17 cellular contexts compared by ENCODE assay signal in the genomic region with DNA sequence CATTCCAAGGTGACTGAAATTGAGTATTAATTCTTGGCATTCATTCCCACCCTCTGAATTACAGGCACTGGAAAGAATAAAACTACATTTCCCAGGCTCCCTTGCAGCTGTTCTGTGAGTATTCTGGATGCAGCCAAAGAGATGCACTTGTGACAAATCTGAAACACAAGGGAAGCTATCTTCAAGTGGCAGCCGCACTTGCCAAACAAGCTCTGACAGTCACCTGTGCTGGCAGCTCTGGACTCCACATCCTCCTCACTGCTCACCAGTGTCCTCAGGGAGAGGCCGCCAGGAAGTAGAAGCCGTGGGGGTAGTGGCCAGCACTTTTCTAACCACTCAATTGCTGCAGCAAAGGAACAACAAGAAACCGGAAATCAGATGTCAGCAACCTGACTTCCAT.
DNase-seq lines count a peak whose midpoint lies in the region; FAIRE-seq and TF ChIP-seq lines count a peak whose summit lies in the region.
"Had no signal": no experiment of that assay in that cellular context is flagged by ENCODE, and none has a peak within 500 bp of the region (broad histone marks: within the 10 kb centered on the region; RNA-seq: fewer than 3 reads in every experiment).

No MANE protein-coding gene starts in this region.

- no peaks in the 10 kb centered on the region for H3K27me3 ChIP-seq in endothelial cell of umbilical vein (ENCODE audit: control insufficient read depth in 2 of 2, insufficient read depth in 2 of 2, low read length in 2 of 2)
- no peaks in the 10 kb centered on the region for H3K27me3 ChIP-seq in parathyroid adenoma (ENCODE audit: control insufficient read depth, insufficient read depth, low read length)
- no peaks in the 10 kb centered on the region for H3K27me3 ChIP-seq in uterus

- TF ChIP-seq POLR2A in endothelial cell of umbilical vein (IDR thresholded peaks at IDR 0.05; ENCODE audit: low read depth, low read length) (no peak), uterus (IDR thresholded peaks at IDR 0.05) (no peak)

- no TSS peak for BruUV-seq in endothelial cell of umbilical vein (replicated peaks; lab: Mats Ljungman, UMichigan)

- H2AFZ ChIP-seq in endothelial cell of umbilical vein (ENCODE audit: low read depth, low read length) (peak overlapping the region; percentile 5), parathyroid adenoma (no peak overlapping the region)

- peaks cover 8% of the 10 kb centered on the region for H3K4me1 ChIP-seq in endothelial cell of umbilical vein (ENCODE audit: control insufficient read depth, extremely low read depth, insufficient read depth, low read length)
- H3K4me1 ChIP-seq in parathyroid adenoma, result no peaks in the 10 kb centered on the region
- H3K4me1 ChIP-seq in uterus, result no peaks in the 10 kb centered on the region

- H3K27me3 Mint-ChIP-seq in activated naive CD4-positive, alpha-beta T cell treated with anti-CD3 and anti-CD28 coated beads for 36 hours (ENCODE audit: low read depth), result peaks cover 5% of the 10 kb centered on the region

- FAIRE-seq in endothelial cell of umbilical vein (lab: Jason Lieb, UNC), result no peak

- POLR2A ChIA-PET in endothelial cell of umbilical vein (lab: Charles Lee), result no interaction called here

- intact Hi-C loops in endothelial cell of umbilical vein (cut with micrococcal nuclease) (loop anchor here (2.0 kb wide), 1 partner anchor 15 kb away; no protein-coding TSS in a partner anchor), uterus (cut with DNase I; ENCODE audit: low total_unique reads) (no loop called here)
- intact Hi-C loops in activated naive CD4-positive, alpha-beta T cell treated with anti-CD3 and anti-CD28 coated beads for 36 hours (cut with micrococcal nuclease), result no loop called here

- no peaks in the 10 kb centered on the region for H3K9me1 ChIP-seq in endothelial cell of umbilical vein (replicated peaks; ENCODE audit: control insufficient read depth, extremely low read depth, insufficient read depth, low read length)

- H3K4me1 Mint-ChIP-seq in activated naive CD4-positive, alpha-beta T cell treated with anti-CD3 and anti-CD28 coated beads for 36 hours (ENCODE audit: low read depth), result no peaks in the 10 kb centered on the region
- H3K4me1 Mint-ChIP-seq: T-cell had no signal

- no peaks in the 10 kb centered on the region for H3K36me3 Mint-ChIP-seq in activated naive CD4-positive, alpha-beta T cell treated with anti-CD3 and anti-CD28 coated beads for 36 hours (ENCODE audit: low read depth)
- H3K36me3 Mint-ChIP-seq: T-cell had no signal

- H3K9me3 ChIP-seq in endothelial cell of umbilical vein (replicated peaks; ENCODE audit: control insufficient read depth, insufficient read depth, low read length), result no peaks in the 10 kb centered on the region
- no peaks in the 10 kb centered on the region for H3K9me3 ChIP-seq in parathyroid adenoma (ENCODE audit: control insufficient read depth, low read length)
- no peaks in the 10 kb centered on the region for H3K9me3 ChIP-seq in uterus

- peak; percentile 31 for DNase-seq in NCI-H748 (lab: John Stamatoyannopoulos, UW; ENCODE audit: unreplicated experiment)
- no peak for DNase-seq in NCI-H748 treated with DMSO at 0.1 percent for 48 hours (lab: John Stamatoyannopoulos, UW)
- peak; percentile 53 for DNase-seq in NCI-H69 (lab: John Stamatoyannopoulos, UW)
- no peak for DNase-seq in endothelial cell of umbilical vein (ENCODE audit: low read depth, low spot score)
- DNase-seq in putamen (ENCODE audit: low spot score), result no peak
- no peak for DNase-seq in uterus
- no peak for DNase-seq in activated naive CD4-positive, alpha-beta T cell treated with anti-CD3 and anti-CD28 coated beads for 36 hours
- DNase-seq: activated T-cell treated with anti-CD3 and anti-CD28 coated beads, Interleukin-2, amount 50 U/mL, for 48 hours; COR-L47; effector CD8-positive, alpha-beta T cell; GOT3; NK-92 treated with Interleukin-12 subunit alpha and Interleukin-12 subunit beta, amount 100 ng/mL, for 24 hours; nucleus accumbens; T-cell; trophoblast cell had no signal

- H3K4me3 ChIP-seq in endothelial cell of umbilical vein (replicated peaks in 1 of 3; ENCODE audit: insufficient read depth in 1 of 3, low read depth in 1 of 3, low read length in 3 of 3), result no peak overlapping the region
- H3K4me3 ChIP-seq in parathyroid adenoma (ENCODE audit: low read depth, low read length), result no peak overlapping the region
- H3K4me3 ChIP-seq in uterus, result no peak overlapping the region
- H3K4me3 ChIP-seq: lung had no signal

- no peak overlapping the region for H3K27ac Mint-ChIP-seq in activated naive CD4-positive, alpha-beta T cell treated with anti-CD3 and anti-CD28 coated beads for 36 hours
- H3K27ac Mint-ChIP-seq: T-cell had no signal

- H3K4me2 ChIP-seq in endothelial cell of umbilical vein (ENCODE audit: insufficient read depth, low read length), result no peak overlapping the region
- peak overlapping the region; percentile 25 for H3K4me2 ChIP-seq in parathyroid adenoma (ENCODE audit: low read length)

- H3K27ac ChIP-seq in endothelial cell of umbilical vein (ENCODE audit: insufficient read depth, low read depth, low read length) (no peak overlapping the region), parathyroid adenoma (no peak overlapping the region), uterus (no peak overlapping the region)

- CTCF ChIA-PET in endothelial cell of umbilical vein (lab: Charles Lee), result interaction anchor here (0.6 to 0.9 kb wide), 2 partner anchors 27 to 53 kb away, joined by 3 read pairs; no protein-coding TSS in a partner anchor
- CTCF ChIA-PET in activated naive CD4-positive, alpha-beta T cell treated with anti-CD3 and anti-CD28 coated beads for 36 hours (lab: Charles Lee), result no interaction called here

- TF ChIP-seq CTCF in endothelial cell of umbilical vein (IDR thresholded peaks at IDR 0.05; ENCODE audit: extremely low read depth in 1 of 2, insufficient read depth in 1 of 2, low read depth in 1 of 2, low read length in 2 of 2), result no peak
- no peak for TF ChIP-seq CTCF in parathyroid adenoma (IDR thresholded peaks at IDR 0.05)
- TF ChIP-seq CTCF in uterus (IDR thresholded peaks at IDR 0.05), result no peak

- H3K9ac ChIP-seq in endothelial cell of umbilical vein (replicated peaks; ENCODE audit: extremely low read depth, insufficient read depth, low read length) (no peak overlapping the region), parathyroid adenoma (no peak overlapping the region)

- H3K9me3 Mint-ChIP-seq in activated naive CD4-positive, alpha-beta T cell treated with anti-CD3 and anti-CD28 coated beads for 36 hours, result no peaks in the 10 kb centered on the region

- H4K20me1 ChIP-seq in endothelial cell of umbilical vein (replicated peaks; ENCODE audit: control insufficient read depth, extremely low read depth, insufficient read depth, low read length), result no peaks in the 10 kb centered on the region

- no peaks in the 10 kb centered on the region for H3K79me2 ChIP-seq in endothelial cell of umbilical vein (ENCODE audit: control insufficient read depth, insufficient read depth, low read length)
- no peaks in the 10 kb centered on the region for H3K79me2 ChIP-seq in parathyroid adenoma

- H3K4me3 Mint-ChIP-seq in activated naive CD4-positive, alpha-beta T cell treated with anti-CD3 and anti-CD28 coated beads for 36 hours, result no peak overlapping the region
- H3K4me3 Mint-ChIP-seq: T-cell had no signal

- H3K36me3 ChIP-seq in endothelial cell of umbilical vein (ENCODE audit: control insufficient read depth in 2 of 2, extremely low read depth in 1 of 2, insufficient read depth in 2 of 2, low read length in 2 of 2), result no peaks in the 10 kb centered on the region
- H3K36me3 ChIP-seq in parathyroid adenoma (ENCODE audit: control insufficient read depth, insufficient read depth, low read length), result no peaks in the 10 kb centered on the region
- no peaks in the 10 kb centered on the region for H3K36me3 ChIP-seq in uterus

- dilution Hi-C loops in endothelial cell of umbilical vein (cut with MboI; ENCODE audit: extremely low pct_ligation_motif_present, low sequenced_read_pairs), result no loop called here

TF ChIP-seq in endothelial cell of umbilical vein, 7 proteins besides CTCF, POLR2A, EP300 and RAD21:
- no peak for TF ChIP-seq JUN (IDR thresholded peaks at IDR 0.05; ENCODE audit: borderline replicate concordance, insufficient read depth, insufficient read length, low read depth)

Comparison
In these comparisons a context has a peak if more than half of its experiments do, and no peak if none do; other contexts are left out.
1. DNase-seq: peak in NCI-H748 (single experiment) and NCI-H69 (single experiment); none in NCI-H748 treated with DMSO at 0.1 percent for 48 hours (single experiment), endothelial cell of umbilical vein (single experiment), putamen (single experiment), uterus (0 of 2) and activated naive CD4-positive, alpha-beta T cell treated with anti-CD3 and anti-CD28 coated beads for 36 hours (single experiment).